ENCODE assay signal across 10 cellular contexts in genomic region chr2:65396348-65397026, GRCh38. TPM values are rescaled to one million over a fixed set of nuclear protein-coding genes. Genes with fewer than 3 reads are reported as not detected.
A peak's percentile ranks its signal among the peaks of the same experiment; 100 is the strongest.
DNase-seq lines count a peak whose midpoint lies in the region; ATAC-seq, FAIRE-seq and TF ChIP-seq lines count a peak whose summit lies in the region.
"Had no signal": no experiment of that assay in that cellular context is flagged by ENCODE, and none has a peak within 500 bp of the region (broad histone marks: within the 10 kb centered on the region; RNA-seq: fewer than 3 reads in every experiment).

No MANE protein-coding gene starts in this region.

- H3K27ac ChIP-seq in C4-2B, result peak overlapping the region; percentile 66; the same call in 1 of the 2 replicates
- peak overlapping the region in 3 of 4 donors; percentile 27 to 49 (median 30) for H3K27ac ChIP-seq in esophagus squamous epithelium
- H3K27ac ChIP-seq in osteoblast (ENCODE audit: low read depth, low read length), result peak overlapping the region; percentile 63
- H3K27ac ChIP-seq in kidney (ENCODE audit: low read depth in 2 of 2, low read length in 2 of 2), result no peak overlapping the region
- H3K27ac ChIP-seq: SJCRH30 had no signal

- H3K27me3 ChIP-seq in esophagus squamous epithelium, result no peaks in the 10 kb centered on the region
- no peaks in the 10 kb centered on the region for H3K27me3 ChIP-seq in osteoblast (ENCODE audit: insufficient read depth, low read length)
- H3K27me3 ChIP-seq: SJCRH30 had no signal

- H3K4me2 ChIP-seq in osteoblast (ENCODE audit: insufficient read depth, low read length), result peak overlapping the region; percentile 57

- no peaks in the 10 kb centered on the region for H3K36me3 ChIP-seq in esophagus squamous epithelium
- no peaks in the 10 kb centered on the region for H3K36me3 ChIP-seq in osteoblast (ENCODE audit: insufficient read depth, low read length)
- H3K36me3 ChIP-seq in kidney (ENCODE audit: control insufficient read depth in 1 of 2, insufficient read depth in 2 of 2, low read length in 2 of 2), result no peaks in the 10 kb centered on the region
- H3K36me3 ChIP-seq: SJCRH30 had no signal

- H3K4me1 ChIP-seq in esophagus squamous epithelium (peaks cover 6 to 48% (median 14%) of the 10 kb centered on the region in 3 donors), osteoblast (ENCODE audit: insufficient read depth, low read length) (peaks cover 33% of the 10 kb centered on the region), kidney (ENCODE audit: control insufficient read depth in 1 of 2, insufficient read depth in 1 of 2, low read depth in 1 of 2, low read length in 2 of 2) (peaks cover 0 to 10% of the 10 kb centered on the region in 2 donors)

- no peak for ATAC-seq in GM21576 (IDR thresholded peaks at IDR 0.05; ENCODE audit: unreplicated experiment)

- no peak overlapping the region for H2AFZ ChIP-seq in osteoblast (ENCODE audit: low read length)

- H3K9ac ChIP-seq in kidney (ENCODE audit: low read length in 2 of 2), result no peak overlapping the region

- peaks cover 89% of the 10 kb centered on the region for H3K79me2 ChIP-seq in osteoblast (ENCODE audit: insufficient read depth, low read length)

- peak; percentile 37 for DNase-seq in NAMALWA (ENCODE audit: low spot score)
- DNase-seq in esophagus squamous epithelium (lab: John Stamatoyannopoulos, UW), result no peak
- DNase-seq in osteoblast (ENCODE audit: insufficient read length, low spot score, missing footprints), result peak; percentile 75
- DNase-seq in NCI-H510A treated with DMSO at 0.1 percent for 48 hours (lab: John Stamatoyannopoulos, UW), result no peak
- no peak for DNase-seq in G401 (ENCODE audit: low spot score)
- no peak for DNase-seq in kidney
- DNase-seq: DMS153, SJCRH30 had no signal

- H3K9me3 ChIP-seq in esophagus squamous epithelium (no peaks in the 10 kb centered on the region), osteoblast (ENCODE audit: low read depth, low read length) (no peaks in the 10 kb centered on the region), kidney (ENCODE audit: control insufficient read depth in 1 of 2, low read length in 2 of 2) (no peaks in the 10 kb centered on the region)
- H3K9me3 ChIP-seq: SJCRH30 had no signal

- WGBS in esophagus squamous epithelium, 2 donors, result 37 to 55% methylated on average over 7 of the region's 7 CpGs

- no peak for FAIRE-seq in kidney (lab: Jason Lieb, UNC)

- intact Hi-C loops in esophagus squamous epithelium (cut with DNase I) (no loop called here), kidney (cut with DNase I) (no loop called here)

- no peak overlapping the region for H3K4me3 ChIP-seq in esophagus squamous epithelium
- no peak overlapping the region for H3K4me3 ChIP-seq in osteoblast (ENCODE audit: insufficient read depth, low read length)
- H3K4me3 ChIP-seq in kidney (ENCODE audit: low read length in 2 of 2), result no peak overlapping the region
- H3K4me3 ChIP-seq: SJCRH30 had no signal

- peaks cover 33% of the 10 kb centered on the region for H4K20me1 ChIP-seq in osteoblast (ENCODE audit: insufficient read depth, low read length)

- in situ Hi-C loops in G401 (cut with HindIII; ENCODE audit: low sequenced_read_pairs), result no loop called here

- no peak for TF ChIP-seq POLR2A in esophagus squamous epithelium (IDR thresholded peaks at IDR 0.05)

- TF ChIP-seq CTCF in C4-2B (conservative IDR thresholded peaks at IDR 0.05), result no peak
- no peak for TF ChIP-seq CTCF in esophagus squamous epithelium (IDR thresholded peaks at IDR 0.05)
- TF ChIP-seq CTCF in osteoblast (IDR thresholded peaks at IDR 0.05; ENCODE audit: extremely low read depth, low read depth, low read length), result no peak
- no peak for TF ChIP-seq CTCF in kidney (IDR thresholded peaks at IDR 0.05; ENCODE audit: borderline replicate concordance, extremely low read depth, insufficient read depth)

RNA-seq across cellular contexts. Expression of gene SPRED2, which starts 35.9 kb away (rescaled TPM):
- total RNA-seq in esophagus squamous epithelium (10 to 100 TPM in 1 of 4 donors, 1 to 10 TPM in 3; 8.1 to 15.1 (median 9.1) TPM), osteoblast (15.3 and 17.4 TPM in 2 replicates), kidney (42.3 TPM)
- total RNA-seq in G401 (2014; rRNA removed; shearing (Covaris generic)), result 4.1 and 7.5 TPM in 2 replicates
- 8.9 TPM for polyA plus RNA-seq in kidney (ENCODE audit: insufficient read depth, low read depth, low replicate concordance)

Comparison
In these comparisons a context has a peak if more than half of its experiments do, and no peak if none do; other contexts are left out.
1. H3K27ac ChIP-seq: peak in C4-2B (single experiment), esophagus squamous epithelium (3 of 4) and osteoblast (single experiment); none in kidney (0 of 2).
2. DNase-seq: peak in NAMALWA (single experiment) and osteoblast (single experiment); none in esophagus squamous epithelium (single experiment), NCI-H510A treated with DMSO at 0.1 percent for 48 hours (single experiment), G401 (single experiment) and kidney (single experiment).